In genomic region chr3:23646201-23646955, GRCh38 we compare ENCODE assay signal across 22 cellular contexts.
"Had no signal": no experiment of that assay in that cellular context is flagged by ENCODE, and none has a peak within 500 bp of the region (broad histone marks: within the 10 kb centered on the region; RNA-seq: fewer than 3 reads in every experiment).

No MANE protein-coding gene starts in this region.

- H3K27ac ChIP-seq: body of pancreas, gastrocnemius medialis, tibial nerve, vagina had no signal

- H3K4me3 Mint-ChIP-seq: activated CD4-positive, alpha-beta memory T cell treated with anti-CD3 and anti-CD28 coated beads for 36 hours; activated naive CD8-positive, alpha-beta T cell treated with anti-CD3 and anti-CD28 coated beads, Interleukin-2, amount 10 ng/mL, durations not matched to agents 7 days and 5 days; natural killer cell had no signal

- H3K4me3 ChIP-seq: body of pancreas, gastrocnemius medialis, tibial nerve, vagina had no signal

- H3K27ac Mint-ChIP-seq: activated CD4-positive, alpha-beta memory T cell treated with anti-CD3 and anti-CD28 coated beads for 36 hours; activated naive CD8-positive, alpha-beta T cell treated with anti-CD3 and anti-CD28 coated beads, Interleukin-2, amount 10 ng/mL, durations not matched to agents 7 days and 5 days; activated T-helper 2 cell treated with anti-CD3 and anti-CD28 coated beads, Interferon-gamma antibody, Interleukin-2, Interleukin-4, amounts not matched to agents 10 μg/mL and 5 μg/mL and 100 μg/mL, durations not matched to agents 14 hours and 24 hours and 36 hours; natural killer cell had no signal

- H3K27me3 ChIP-seq: body of pancreas, gastrocnemius medialis, tibial nerve, vagina had no signal

- H3K9me3 Mint-ChIP-seq: activated CD4-positive, alpha-beta memory T cell treated with anti-CD3 and anti-CD28 coated beads for 36 hours; activated naive CD8-positive, alpha-beta T cell treated with anti-CD3 and anti-CD28 coated beads, Interleukin-2, amount 10 ng/mL, durations not matched to agents 7 days and 5 days; activated T-helper 2 cell treated with anti-CD3 and anti-CD28 coated beads, Interferon-gamma antibody, Interleukin-2, Interleukin-4, amounts not matched to agents 10 μg/mL and 5 μg/mL and 100 μg/mL, durations not matched to agents 14 hours and 24 hours and 36 hours had no signal

- H3K36me3 Mint-ChIP-seq: activated CD4-positive, alpha-beta memory T cell treated with anti-CD3 and anti-CD28 coated beads for 36 hours; activated naive CD8-positive, alpha-beta T cell treated with anti-CD3 and anti-CD28 coated beads, Interleukin-2, amount 10 ng/mL, durations not matched to agents 7 days and 5 days; natural killer cell had no signal

- H3K36me3 ChIP-seq: gastrocnemius medialis, tibial nerve, vagina had no signal

- DNase-seq: activated CD4-positive, alpha-beta memory T cell treated with anti-CD3 and anti-CD28 coated beads for 36 hours; activated CD4-positive, alpha-beta T cell treated with anti-CD3 and anti-CD28 coated beads for 4 hours; activated naive CD4-positive, alpha-beta T cell treated with Interleukin-2 at 50 U/mL for 16 hours; activated naive CD8-positive, alpha-beta T cell treated with anti-CD3 and anti-CD28 coated beads, Interleukin-2, amount 10 ng/mL, durations not matched to agents 7 days and 5 days; activated T-cell treated with anti-CD3 and anti-CD28 coated beads for 4 hours; body of pancreas; caudate nucleus; gastrocnemius medialis; head of caudate nucleus; kidney glomerular epithelial cell; mesenchymal stem cell; natural killer cell; posterior cingulate gyrus; stimulated activated CD4-positive, alpha-beta T cell treated with anti-CD3 and anti-CD28 coated beads, Interleukin-12 subunit alpha, Interleukin-12 subunit beta, amount 100 ng/mL, for 4 hours; stimulated activated CD4-positive, alpha-beta T cell treated with anti-CD3 and anti-CD28 coated beads, Interleukin-1b, Interleukin-23, amount 100 ng/mL, for 48 hours; stimulated activated naive CD8-positive, alpha-beta T cell treated with anti-CD3 and anti-CD28 coated beads, Interleukin-15, Interleukin-2, amounts not matched to agents 100 U/mL and 50 U/mL, for 24 hours; substantia nigra; SW 1271; T-helper 2 cell had no signal

- ATAC-seq: body of pancreas; gastrocnemius medialis; natural killer cell; stimulated activated naive CD8-positive, alpha-beta T cell treated with anti-CD3 and anti-CD28 coated beads, Interleukin-15, Interleukin-2, amounts not matched to agents 100 U/mL and 50 U/mL, for 24 hours had no signal

- H3K9me3 ChIP-seq: body of pancreas, gastrocnemius medialis, tibial nerve, vagina had no signal
